ENCODE assay signal across 9 cellular contexts in the genomic region with DNA sequence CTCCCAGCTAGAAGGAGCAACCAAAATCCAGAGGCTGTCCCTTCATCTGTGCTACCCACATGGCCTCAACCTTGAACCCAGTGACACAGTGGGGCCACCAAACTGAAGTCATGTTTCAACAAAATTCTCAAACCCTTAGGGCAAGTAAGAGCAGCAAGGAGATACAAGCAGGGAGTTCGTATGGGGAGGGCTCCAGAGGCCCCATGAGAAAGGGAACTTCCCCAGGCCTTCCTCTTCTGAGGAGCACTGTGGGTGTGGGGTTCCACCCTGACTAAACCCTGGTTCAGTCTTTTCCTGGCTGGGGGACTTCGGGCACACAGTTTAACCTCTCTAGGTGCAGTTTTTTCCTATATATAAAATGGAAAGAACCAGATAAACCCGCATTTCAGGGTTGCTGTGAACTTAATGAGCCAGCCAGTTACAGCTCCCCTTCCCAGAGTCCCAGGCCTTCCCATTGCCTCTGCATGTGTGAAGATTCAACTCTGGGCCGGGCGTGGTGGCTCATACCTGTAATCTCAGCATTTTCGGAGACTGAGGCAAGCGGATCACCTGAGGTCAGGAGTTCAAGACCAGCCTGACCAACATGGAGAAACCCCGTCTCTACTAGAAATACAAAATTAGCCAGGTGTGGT. TPM values are rescaled to one million over a fixed set of nuclear protein-coding genes. Genes with fewer than 3 reads are reported as not detected.
DNase-seq lines count a peak whose midpoint lies in the region; ATAC-seq and FAIRE-seq lines count a peak whose summit lies in the region.
"Had no signal": no experiment of that assay in that cellular context is flagged by ENCODE, and none has a peak within 500 bp of the region (broad histone marks: within the 10 kb centered on the region; RNA-seq: fewer than 3 reads in every experiment).

No MANE protein-coding gene starts in this region.

- H3K36me3 Mint-ChIP-seq in T-helper 2 cell treated with Interferon-gamma antibody and Interleukin-4, amounts not matched to agents 5 μg/mL and 100 μg/mL, for 36 hours (ENCODE audit: low read depth): no peaks in the 10 kb centered on the region

- DNase-seq in GM19239 (ENCODE audit: insufficient read length, low spot score) (no peak), GM19240 (ENCODE audit: insufficient read length, low spot score) (no peak), LoVo (ENCODE audit: low spot score) (no peak)
- peak; percentile 29 for DNase-seq in T-helper 2 cell treated with Interferon-gamma antibody and Interleukin-4, amounts not matched to agents 5 μg/mL and 100 μg/mL, for 36 hours (ENCODE audit: low spot score)
- peak; percentile 39 for DNase-seq in stimulated activated CD4-positive, alpha-beta T cell treated with anti-CD3 and anti-CD28 coated beads, Interleukin-1b, Interleukin-23, amount 100 ng/mL, for 48 hours
- DNase-seq: glutamatergic neuron had no signal

- peaks cover 2% of the 10 kb centered on the region for H3K27me3 Mint-ChIP-seq in T-helper 2 cell treated with Interferon-gamma antibody and Interleukin-4, amounts not matched to agents 5 μg/mL and 100 μg/mL, for 36 hours (ENCODE audit: low read depth)

- H3K4me1 Mint-ChIP-seq in T-helper 2 cell treated with Interferon-gamma antibody and Interleukin-4, amounts not matched to agents 5 μg/mL and 100 μg/mL, for 36 hours (ENCODE audit: low read depth): peaks cover 33% of the 10 kb centered on the region

- H3K4me3 Mint-ChIP-seq in T-helper 2 cell treated with Interferon-gamma antibody and Interleukin-4, amounts not matched to agents 5 μg/mL and 100 μg/mL, for 36 hours: peak overlapping the region; percentile 72

- FAIRE-seq in GM19239 (lab: Jason Lieb, UNC): peak; percentile 33

- H3K27ac Mint-ChIP-seq in T-helper 2 cell treated with Interferon-gamma antibody and Interleukin-4, amounts not matched to agents 5 μg/mL and 100 μg/mL, for 36 hours: peak overlapping the region; percentile 94

- no peaks in the 10 kb centered on the region for H3K9me3 Mint-ChIP-seq in T-helper 2 cell treated with Interferon-gamma antibody and Interleukin-4, amounts not matched to agents 5 μg/mL and 100 μg/mL, for 36 hours

- ATAC-seq in esophagus mucosa (peak; percentile 58), GM18511 (IDR thresholded peaks at IDR 0.05; ENCODE audit: unreplicated experiment) (no peak), GM21723 (IDR thresholded peaks at IDR 0.05; ENCODE audit: unreplicated experiment) (no peak)

RNA-seq across cellular contexts. Expression of a gene that starts 8.0 kb away (rescaled TPM):
- 5.3 TPM for total RNA-seq in esophagus mucosa

RNA-seq across cellular contexts. Expression of a gene that starts 33.8 kb away (rescaled TPM):
- 30.0 TPM for total RNA-seq in esophagus mucosa

RNA-seq across cellular contexts. Expression of a gene that starts 50.0 kb away (rescaled TPM):
- total RNA-seq in esophagus mucosa: 18.8 TPM

Comparison
In these comparisons a context has a peak if more than half of its experiments do, and no peak if none do; other contexts are left out.
1. DNase-seq: peak in T-helper 2 cell treated with Interferon-gamma antibody and Interleukin-4, amounts not matched to agents 5 μg/mL and 100 μg/mL, for 36 hours (single experiment) and stimulated activated CD4-positive, alpha-beta T cell treated with anti-CD3 and anti-CD28 coated beads, Interleukin-1b, Interleukin-23, amount 100 ng/mL, for 48 hours (single experiment); none in GM19239 (single experiment), GM19240 (single experiment) and LoVo (single experiment).